In genomic region chr7:53520841-53521240, GRCh38 we compare ENCODE assay signal across 34 cellular contexts.
"Had no signal": no experiment of that assay in that cellular context is flagged by ENCODE, and none has a peak within 500 bp of the region (broad histone marks: within the 10 kb centered on the region; RNA-seq: fewer than 3 reads in every experiment).

No MANE protein-coding gene starts in this region.

- H3K4me2 ChIP-seq: KMS-11 had no signal

- H3K36me3 ChIP-seq: MG63 had no signal

- DNase-seq: Karpas-422, Kasumi-1, KBM-7, KG1, MG63, MM.1S, MV-4-11, NCI-H1048, NCI-H1092, NCI-H1092 treated with DMSO at 0.1 percent for 48 hours, NCI-H1105, NCI-H1417, NCI-H1417 treated with DMSO at 0.1 percent for 48 hours, NCI-H1436, NCI-H1436 treated with DMSO at 0.1 percent for 48 hours, NCI-H146, NCI-H1694, NCI-H1694 treated with DMSO at 0.1 percent for 48 hours, NCI-H187, NCI-H187 treated with DMSO at 0.1 percent for 48 hours, NCI-H1930, NCI-H2029, NCI-H2029 treated with DMSO at 0.1 percent for 48 hours, NCI-H2081, NCI-H2081 treated with DMSO at 0.1 percent for 48 hours, NCI-H2107, NCI-H2171, NCI-H2227 treated with DMSO at 0.1 percent for 48 hours, NCI-H226, NCI-H345, NCI-H446, NCI-H446 treated with DMSO at 0.1 percent for 48 hours, NCI-H510A had no signal

- H3K27me3 ChIP-seq: MG63 had no signal

- H3K9me3 ChIP-seq: MG63 had no signal

- H3K9ac ChIP-seq: KMS-11 had no signal

- H3K27ac ChIP-seq: KMS-11 had no signal

- H3K4me3 ChIP-seq: MG63 had no signal
